8 cellular contexts compared by ENCODE assay signal in genomic region chr2:190468814-190469569, GRCh38.
DNase-seq lines count a peak whose midpoint lies in the region; ATAC-seq and TF ChIP-seq lines count a peak whose summit lies in the region.

No MANE protein-coding gene starts in this region.

- POLR2A ChIA-PET in activated CD4-positive, alpha-beta T cell treated with anti-CD3 and anti-CD28 coated beads, Interleukin-2, amount 10 ng/mL, durations not matched to agents 7 days and 5 days (lab: Charles Lee) = no interaction called here

- peak; percentile 67 for ATAC-seq in HG03025 (IDR thresholded peaks at IDR 0.05; ENCODE audit: low FRiP score, unreplicated experiment)
- ATAC-seq in HG03439 (IDR thresholded peaks at IDR 0.05; ENCODE audit: unreplicated experiment) = no peak

- H3K4me3 Mint-ChIP-seq in activated CD4-positive, alpha-beta T cell treated with anti-CD3 and anti-CD28 coated beads, Interleukin-2, amount 10 ng/mL, durations not matched to agents 7 days and 5 days = no peak overlapping the region

- no peak overlapping the region for H3K4me3 ChIP-seq in astrocyte of the spinal cord (ENCODE audit: low read depth, low read length)

- peaks cover 27% of the 10 kb centered on the region for H3K4me1 Mint-ChIP-seq in activated CD4-positive, alpha-beta T cell treated with anti-CD3 and anti-CD28 coated beads, Interleukin-2, amount 10 ng/mL, durations not matched to agents 7 days and 5 days

- peaks cover 12% of the 10 kb centered on the region for H3K9me3 Mint-ChIP-seq in activated CD4-positive, alpha-beta T cell treated with anti-CD3 and anti-CD28 coated beads, Interleukin-2, amount 10 ng/mL, durations not matched to agents 7 days and 5 days

- in situ Hi-C loops in astrocyte of the spinal cord (cut with HindIII; ENCODE audit: low sequenced_read_pairs) = no loop called here

- no peak for DNase-seq in activated CD4-positive, alpha-beta T cell treated with anti-CD3 and anti-CD28 coated beads, Interleukin-2, amount 10 ng/mL, durations not matched to agents 7 days and 5 days
- no peak for DNase-seq in activated CD4-positive, alpha-beta T cell treated with anti-CD3 and anti-CD28 coated beads for 1 hour
- peak; percentile 97 for DNase-seq in NCI-H2107 treated with DMSO at 0.1 percent for 48 hours (lab: John Stamatoyannopoulos, UW; ENCODE audit: unreplicated experiment)
- DNase-seq in astrocyte of the spinal cord (ENCODE audit: low read depth, low spot score) = peak; percentile 97
- peak; percentile 29 for DNase-seq in iPS-NIHi11 (ENCODE audit: low spot score)
- DNase-seq in stromal cell of bone marrow (ENCODE audit: low read depth) = peak; percentile 94

- H3K27ac Mint-ChIP-seq in activated CD4-positive, alpha-beta T cell treated with anti-CD3 and anti-CD28 coated beads, Interleukin-2, amount 10 ng/mL, durations not matched to agents 7 days and 5 days = peak overlapping the region; percentile 47

- H3K27me3 Mint-ChIP-seq in activated CD4-positive, alpha-beta T cell treated with anti-CD3 and anti-CD28 coated beads, Interleukin-2, amount 10 ng/mL, durations not matched to agents 7 days and 5 days = no peaks in the 10 kb centered on the region

- peaks cover 61% of the 10 kb centered on the region for H3K36me3 Mint-ChIP-seq in activated CD4-positive, alpha-beta T cell treated with anti-CD3 and anti-CD28 coated beads, Interleukin-2, amount 10 ng/mL, durations not matched to agents 7 days and 5 days (ENCODE audit: low read depth)

- TF ChIP-seq CTCF in astrocyte of the spinal cord (IDR thresholded peaks at IDR 0.05; ENCODE audit: low read depth, low read length) = no peak

- CTCF ChIA-PET in activated CD4-positive, alpha-beta T cell treated with anti-CD3 and anti-CD28 coated beads, Interleukin-2, amount 10 ng/mL, durations not matched to agents 7 days and 5 days (lab: Charles Lee) = no interaction called here

Comparison
In these comparisons a context has a peak if more than half of its experiments do, and no peak if none do; other contexts are left out.
1. DNase-seq: peak in NCI-H2107 treated with DMSO at 0.1 percent for 48 hours (single experiment), astrocyte of the spinal cord (single experiment), iPS-NIHi11 (single experiment) and stromal cell of bone marrow (single experiment); none in activated CD4-positive, alpha-beta T cell treated with anti-CD3 and anti-CD28 coated beads, Interleukin-2, amount 10 ng/mL, durations not matched to agents 7 days and 5 days (single experiment) and activated CD4-positive, alpha-beta T cell treated with anti-CD3 and anti-CD28 coated beads for 1 hour (single experiment).